In genomic region chr15:88563638-88564037, GRCh38 we compare ENCODE assay signal across 1 cellular context.
TF ChIP-seq lines count a peak whose summit lies in the region.

No MANE protein-coding gene starts in this region.

TF ChIP-seq in K562, 482 proteins besides CTCF, POLR2A, EP300 and RAD21 (continued from another document and continues in another):
- TF ChIP-seq TSHZ1 (CRISPR knock-in tag; IDR thresholded peaks at IDR 0.05), result no peak
- TF ChIP-seq JUN (IDR thresholded peaks at IDR 0.05; ENCODE audit: borderline replicate concordance, low read depth, low read length), result peak; percentile 94
- TF ChIP-seq JUN (CRISPR knock-in tag; IDR thresholded peaks at IDR 0.05; ENCODE audit: borderline replicate concordance), result no peak
- TF ChIP-seq FOXP4 (CRISPR knock-in tag; IDR thresholded peaks at IDR 0.05; ENCODE audit: borderline replicate concordance), result no peak
- TF ChIP-seq ZNF3 (CRISPR knock-in tag; IDR thresholded peaks at IDR 0.05), result no peak
- no peak for TF ChIP-seq ZNF695 (CRISPR knock-in tag; IDR thresholded peaks at IDR 0.05)
- no peak for TF ChIP-seq SETDB1 (IDR thresholded peaks at IDR 0.05; ENCODE audit: low read length)
- TF ChIP-seq RBM15 (IDR thresholded peaks at IDR 0.05; ENCODE audit: insufficient read depth, low read length), result no peak
- TF ChIP-seq TAL1 (IDR thresholded peaks at IDR 0.05), result peak; percentile 38
- no peak for TF ChIP-seq MITF (IDR thresholded peaks at IDR 0.05)
- no peak for TF ChIP-seq CREB3 (tag; conservative IDR thresholded peaks at IDR 0.05; ENCODE audit: low read depth)
- no peak for TF ChIP-seq ZNF384 (IDR thresholded peaks at IDR 0.05; ENCODE audit: low read depth, low read length)
- TF ChIP-seq E4F1 (CRISPR knock-in tag; IDR thresholded peaks at IDR 0.05; ENCODE audit: borderline replicate concordance), result no peak
- TF ChIP-seq CCNT2 (IDR thresholded peaks at IDR 0.05; ENCODE audit: borderline replicate concordance, extremely low read depth, insufficient read length, low read depth, low read length), result peak; percentile 42
- TF ChIP-seq ID3 (CRISPR knock-in tag; IDR thresholded peaks at IDR 0.05), result no peak
- no peak for TF ChIP-seq ID3 (tag; IDR thresholded peaks at IDR 0.05)
- TF ChIP-seq E2F6 (IDR thresholded peaks at IDR 0.05; ENCODE audit: borderline replicate concordance in 1 of 2, extremely low read depth in 1 of 2, insufficient read depth in 1 of 2, insufficient read length in 1 of 2, low read depth in 1 of 2, low read length in 1 of 2, poor library complexity in 1 of 2, severe bottlenecking in 1 of 2), result no peak
- TF ChIP-seq ZBTB8A (IDR thresholded peaks at IDR 0.05; ENCODE audit: partially characterized antibody), result no peak
- no peak for TF ChIP-seq ARHGAP35 (IDR thresholded peaks at IDR 0.05; ENCODE audit: partially characterized antibody)
- no peak for TF ChIP-seq ZNF518B (CRISPR knock-in tag; IDR thresholded peaks at IDR 0.05)
- no peak for TF ChIP-seq GTF2B (IDR thresholded peaks at IDR 0.05; ENCODE audit: extremely low read depth, insufficient read length)
- no peak for TF ChIP-seq AFF4 (CRISPR knock-in tag; IDR thresholded peaks at IDR 0.05)
- no peak for TF ChIP-seq PHB (CRISPR knock-in tag; IDR thresholded peaks at IDR 0.05)
- no peak for TF ChIP-seq MEF2D (tag; conservative IDR thresholded peaks at IDR 0.05; ENCODE audit: low read depth)
- TF ChIP-seq HNRNPUL1 (IDR thresholded peaks at IDR 0.05; ENCODE audit: low read length), result no peak
- TF ChIP-seq ZNF785 (CRISPR knock-in tag; IDR thresholded peaks at IDR 0.05), result no peak
- no peak for TF ChIP-seq DEAF1 (CRISPR knock-in tag; IDR thresholded peaks at IDR 0.05)
- no peak for TF ChIP-seq NCOA6 (IDR thresholded peaks at IDR 0.05)
- TF ChIP-seq PRPF4 (IDR thresholded peaks at IDR 0.05; ENCODE audit: insufficient read depth, low read depth, low read length, poor library complexity, severe bottlenecking), result no peak
- no peak for TF ChIP-seq RBM25 (IDR thresholded peaks at IDR 0.05; ENCODE audit: low read depth, low read length, severe bottlenecking)
- no peak for TF ChIP-seq TBP (optimal IDR thresholded peaks at IDR 0.05; ENCODE audit: low read depth, low read length)
- no peak for TF ChIP-seq FUS (optimal IDR thresholded peaks at IDR 0.05; ENCODE audit: low read depth, low read length)
- no peak for TF ChIP-seq STAG1 (CRISPR knock-in tag; IDR thresholded peaks at IDR 0.05; ENCODE audit: borderline replicate concordance)
